In genomic region chr3:101512521-101513418, GRCh38 we compare ENCODE assay signal across 1 cellular context.
TF ChIP-seq lines count a peak whose summit lies in the region.

Gene SENP7, minus strand, starts transcription at chr3:101513212. Its CDS starts 82 bp downstream, at chr3:101513130.

TF ChIP-seq in K562, 482 proteins besides CTCF, POLR2A, EP300 and RAD21 (continued from another document and continues in another):
- TF ChIP-seq ZBTB40 (IDR thresholded peaks at IDR 0.05) (peak; percentile 91), ZBTB40 (CRISPR knock-in tag; IDR thresholded peaks at IDR 0.05) (no peak), SIN3A (IDR thresholded peaks at IDR 0.05; ENCODE audit: borderline replicate concordance in 2 of 2, control insufficient read depth in 1 of 2, low read depth in 2 of 2, low read length in 2 of 2) (peak; percentile 24 to 92; a peak in 1 of 4 replicates), NBN (IDR thresholded peaks at IDR 0.05; ENCODE audit: low read depth) (peak; percentile 47; the same call in 1 of the 2 replicates), ZNF76 (CRISPR knock-in tag; IDR thresholded peaks at IDR 0.05; ENCODE audit: borderline replicate concordance) (no peak), MEIS2 (IDR thresholded peaks at IDR 0.05; ENCODE audit: partially characterized antibody) (peak; percentile 1), SP2 (IDR thresholded peaks at IDR 0.05; ENCODE audit: extremely low read depth, low read depth, low read length, poor library complexity, severe bottlenecking) (no peak), MYC (IDR thresholded peaks at IDR 0.05; ENCODE audit: low read depth, low read length) (peak; percentile 35; the same call in 1 of the 2 replicates), MYC (CRISPR knock-in tag; IDR thresholded peaks at IDR 0.05; ENCODE audit: borderline replicate concordance, low read depth) (no peak), PBX2 (CRISPR knock-in tag; IDR thresholded peaks at IDR 0.05; ENCODE audit: low read depth) (no peak), PBX2 (tag; conservative IDR thresholded peaks at IDR 0.05; ENCODE audit: low read depth) (peak; percentile 52; the same call in 1 of the 2 replicates), ZNF384 (IDR thresholded peaks at IDR 0.05; ENCODE audit: low read depth, low read length) (peak; percentile 99), KDM1A (IDR thresholded peaks at IDR 0.05) (peak in 1 of 2 experiments; percentile 68; a peak in 1 of 4 replicates), SPI1 (IDR thresholded peaks at IDR 0.05; ENCODE audit: borderline replicate concordance, low read depth, low read length) (no peak), NR1H2 (CRISPR knock-in tag; IDR thresholded peaks at IDR 0.05) (no peak), PHF8 (IDR thresholded peaks at IDR 0.05; ENCODE audit: borderline replicate concordance, low read length) (peak; percentile 36; the same call in 1 of the 2 replicates), GABPB1 (CRISPR knock-in tag; IDR thresholded peaks at IDR 0.05) (peak; percentile 68), YY1 (IDR thresholded peaks at IDR 0.05; ENCODE audit: borderline replicate concordance in 1 of 3, control insufficient read depth in 1 of 3, extremely low read depth in 1 of 3, insufficient read depth in 3 of 3, insufficient read length in 1 of 3, insufficient replicate concordance in 2 of 3, low read depth in 1 of 3, low read length in 2 of 3) (peak in 2 of 3 experiments; percentile 76 to 79), RBFOX2 (IDR thresholded peaks at IDR 0.05; ENCODE audit: low read depth, low read length) (peak; percentile 73), RB1 (IDR thresholded peaks at IDR 0.05; ENCODE audit: low read depth) (0 out of 2 replicates have a peak, but pooled peaks have one; percentile 13), ZBTB11 (CRISPR knock-in tag; IDR thresholded peaks at IDR 0.05) (peak in 1 of 3 experiments; percentile 59; a peak in 2 of 6 replicates), EGR1 (conservative IDR thresholded peaks at IDR 0.05) (peak; percentile 90), GABPA (tag; conservative IDR thresholded peaks at IDR 0.05; ENCODE audit: low read depth) (peak; percentile 96), SUPT5H (IDR thresholded peaks at IDR 0.05) (peak; percentile 32; the same call in 1 of the 2 replicates), ZBED1 (IDR thresholded peaks at IDR 0.05) (no peak), ATF3 (IDR thresholded peaks at IDR 0.05) (no peak), ATF3 (CRISPR knock-in tag; conservative IDR thresholded peaks at IDR 0.05) (no peak), ETV5 (CRISPR knock-in tag; IDR thresholded peaks at IDR 0.05; ENCODE audit: low read depth) (peak; percentile 84), RHOXF2B (CRISPR knock-in tag; conservative IDR thresholded peaks at IDR 0.05) (no peak), POLR2AphosphoS2 (IDR thresholded peaks at IDR 0.05; ENCODE audit: low read length) (peak; percentile 45; the same call in 1 of the 2 replicates), HOMEZ (CRISPR knock-in tag; IDR thresholded peaks at IDR 0.05) (no peak), NR2C1 (IDR thresholded peaks at IDR 0.05) (peak; percentile 74), NR2C1 (tag; IDR thresholded peaks at IDR 0.05) (peak; percentile 65), SMARCA4 (IDR thresholded peaks at IDR 0.05) (0 out of 2 replicates have a peak, but pooled peaks have one; percentile 34), HNRNPK (IDR thresholded peaks at IDR 0.05; ENCODE audit: low read depth, low read length, poor library complexity, severe bottlenecking) (no peak), HCFC1 (IDR thresholded peaks at IDR 0.05; ENCODE audit: low read depth, low read length) (0 out of 2 replicates have a peak, but pooled peaks have one; percentile 12), BRD9 (IDR thresholded peaks at IDR 0.05; ENCODE audit: low read depth, partially characterized antibody) (peak; percentile 19), ZFX (CRISPR knock-in tag; IDR thresholded peaks at IDR 0.05) (peak; percentile 65), CHAMP1 (IDR thresholded peaks at IDR 0.05) (0 out of 2 replicates have a peak, but pooled peaks have one; percentile 20), CEBPB (tag; IDR thresholded peaks at IDR 0.05) (peak; percentile 95), FOXJ3 (CRISPR knock-in tag; IDR thresholded peaks at IDR 0.05) (no peak)
